Comparison of ENCODE assay signal across 8 cellular contexts in the genomic region with DNA sequence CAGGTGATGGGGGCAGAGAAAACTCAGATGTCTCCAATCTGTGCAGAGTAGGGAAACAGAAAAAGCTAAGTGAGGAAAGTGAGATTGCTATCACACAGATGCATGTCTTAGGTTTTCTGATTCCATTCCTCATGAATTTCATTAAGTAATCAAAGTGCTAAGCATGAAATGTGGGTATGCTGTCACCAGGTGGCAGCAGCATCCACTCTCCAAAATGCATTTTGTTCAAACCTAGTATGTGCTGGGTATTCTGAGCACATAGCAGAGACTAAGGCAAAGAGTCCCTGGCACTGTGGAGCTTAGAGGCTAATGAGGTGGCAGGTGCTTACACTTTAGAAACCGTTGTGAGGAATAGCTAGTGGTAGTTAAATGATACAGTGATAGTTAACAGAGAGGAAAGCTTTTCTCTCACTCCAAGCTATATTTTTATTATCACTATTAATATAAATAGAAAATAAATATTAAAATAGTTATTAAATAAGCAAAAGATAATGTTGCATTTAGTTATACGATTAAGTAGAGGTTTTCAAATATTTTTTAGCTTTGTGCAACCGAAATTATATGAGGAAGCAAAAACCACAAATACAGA.
DNase-seq lines count a peak whose midpoint lies in the region; ATAC-seq and TF ChIP-seq lines count a peak whose summit lies in the region.

No MANE protein-coding gene starts in this region.

- H3K9me3 ChIP-seq in Karpas-422 (ENCODE audit: low read length), result no peaks in the 10 kb centered on the region
- H3K9me3 ChIP-seq in gastrocnemius medialis, result no peaks in the 10 kb centered on the region

- peaks cover 6% of the 10 kb centered on the region; the same call in 1 of the 2 replicates for H3K4me1 ChIP-seq in Karpas-422 (ENCODE audit: low read length)
- peaks cover 5 to 6% of the 10 kb centered on the region in 2 donors for H3K4me1 ChIP-seq in gastrocnemius medialis

- intact Hi-C loops in gastrocnemius medialis (cut with DNase I; ENCODE audit: low total_unique reads), result loop anchor here (5.0 kb wide), 1 partner anchor 80 kb away; no protein-coding TSS in a partner anchor

- peak; percentile 50 to 81 for ATAC-seq in gastrocnemius medialis
- ATAC-seq in omental fat pad (ENCODE audit: low FRiP score), result no peak

- H3K4me3 ChIP-seq in Karpas-422 (ENCODE audit: low read length) (no peak overlapping the region), fibroblast of mammary gland (ENCODE audit: control insufficient read depth, low read depth, low read length) (no peak overlapping the region), gastrocnemius medialis (peak overlapping the region; percentile 38 to 47 (median 44))

- H3K79me2 ChIP-seq in Karpas-422 (ENCODE audit: low read length), result no peaks in the 10 kb centered on the region

- H4K20me1 ChIP-seq in Karpas-422 (ENCODE audit: insufficient read depth, low read depth, low read length), result no peaks in the 10 kb centered on the region

- H3K9ac ChIP-seq in Karpas-422 (ENCODE audit: low read length), result no peak overlapping the region

- H3K27ac ChIP-seq in Karpas-422 (ENCODE audit: low read length) (no peak overlapping the region), gastrocnemius medialis (peak overlapping the region; percentile 30 to 75 (median 74))

- H3K9me2 ChIP-seq in Karpas-422 (replicated peaks; ENCODE audit: insufficient read depth, low read length), result no peaks in the 10 kb centered on the region

- in situ Hi-C loops in gastrocnemius medialis (cut with MboI; ENCODE audit: low sequenced_read_pairs in 4 of 4), result no loop called here

- H3K27me3 ChIP-seq in Karpas-422 (ENCODE audit: low read length) (no peaks in the 10 kb centered on the region), gastrocnemius medialis (no peaks in the 10 kb centered on the region)

- DNase-seq in SIG-M5 treated with dmso at 0.1 percent for 504 hours (lab: John Stamatoyannopoulos, UW; ENCODE audit: unreplicated experiment), result peak; percentile 75
- DNase-seq in SIG-M5 (lab: John Stamatoyannopoulos, UW), result no peak
- DNase-seq in Karpas-422, result peak; percentile 71
- DNase-seq in UCSD-AML1 (lab: John Stamatoyannopoulos, UW; ENCODE audit: unreplicated experiment), result peak; percentile 63
- DNase-seq in fibroblast of mammary gland (ENCODE audit: low read depth), result peak; percentile 25
- DNase-seq in gastrocnemius medialis, result peak in 1 of 2 donors; percentile 44
- DNase-seq in stimulated activated naive CD4-positive, alpha-beta T cell treated with Interleukin-2 at 50 U/mL for 16 hours (lab: John Stamatoyannopoulos, UW), result no peak
- no peak for DNase-seq in omental fat pad (ENCODE audit: low spot score)

- H2AFZ ChIP-seq in Karpas-422 (ENCODE audit: low read length), result no peak overlapping the region

- TF ChIP-seq POLR2A in gastrocnemius medialis (IDR thresholded peaks at IDR 0.05), result no peak

- TF ChIP-seq CTCF in fibroblast of mammary gland (conservative IDR thresholded peaks at IDR 0.05; ENCODE audit: control insufficient read depth, insufficient read depth, low read depth, low read length) (peak; percentile 54), gastrocnemius medialis (IDR thresholded peaks at IDR 0.05 in 4 of 5, conservative IDR thresholded peaks at IDR 0.05 in 1 of 5) (peak in 4 of 5 experiments; percentile 10 to 63 (median 36)), omental fat pad (IDR thresholded peaks at IDR 0.05) (no peak)

- H3K4me2 ChIP-seq in Karpas-422 (ENCODE audit: low read depth, low read length, poor library complexity, severe bottlenecking), result no peak overlapping the region

- H3K36me3 ChIP-seq in Karpas-422 (ENCODE audit: insufficient read depth, low read length), result no peaks in the 10 kb centered on the region
- H3K36me3 ChIP-seq in gastrocnemius medialis, result no peaks in the 10 kb centered on the region

Comparison
In these comparisons a context has a peak if more than half of its experiments do, and no peak if none do; other contexts are left out.
1. DNase-seq: peak in SIG-M5 treated with dmso at 0.1 percent for 504 hours (single experiment), Karpas-422 (single experiment), UCSD-AML1 (single experiment) and fibroblast of mammary gland (single experiment); none in SIG-M5 (single experiment), stimulated activated naive CD4-positive, alpha-beta T cell treated with Interleukin-2 at 50 U/mL for 16 hours (single experiment) and omental fat pad (single experiment).
2. H3K4me3 ChIP-seq: peak in gastrocnemius medialis (4 of 4); none in Karpas-422 (single experiment) and fibroblast of mammary gland (single experiment).
3. CTCF ChIP-seq: peak in fibroblast of mammary gland (single experiment) and gastrocnemius medialis (4 of 5); none in omental fat pad (0 of 3).